Comparison of ENCODE assay signal across 35 cellular contexts in the genomic region with DNA sequence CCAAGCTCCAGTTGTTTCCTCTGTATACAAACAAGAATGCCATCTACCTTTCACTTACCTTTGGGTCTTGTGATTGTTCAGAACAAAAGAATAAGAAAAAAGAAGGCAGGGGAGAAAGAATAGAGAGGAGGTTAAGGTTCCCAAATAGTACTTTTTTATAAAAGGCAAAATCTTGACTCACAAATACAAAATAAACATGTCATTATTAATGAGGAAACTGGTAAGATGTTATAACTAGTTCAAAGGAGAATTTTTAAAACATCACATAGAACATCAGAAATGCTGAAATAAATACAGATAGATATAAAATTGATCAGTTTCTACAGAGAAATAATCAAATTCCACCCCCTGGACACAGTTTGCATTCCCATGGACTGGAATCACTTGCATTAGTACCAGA.
"Had no signal": no experiment of that assay in that cellular context is flagged by ENCODE, and none has a peak within 500 bp of the region (broad histone marks: within the 10 kb centered on the region; RNA-seq: fewer than 3 reads in every experiment).

No MANE protein-coding gene starts in this region.

- H3K9me3 ChIP-seq: MG63 had no signal

- H3K36me3 ChIP-seq: MG63 had no signal

- H3K4me3 ChIP-seq: MG63 had no signal

- DNase-seq: Karpas-422, Kasumi-1, MG63, MM.1S, MV-4-11, NCI-H1048, NCI-H1092, NCI-H1092 treated with DMSO at 0.1 percent for 48 hours, NCI-H1105, NCI-H1105 treated with DMSO at 0.1 percent for 48 hours, NCI-H1417, NCI-H1417 treated with DMSO at 0.1 percent for 48 hours, NCI-H1436, NCI-H1436 treated with DMSO at 0.1 percent for 48 hours, NCI-H146, NCI-H1694, NCI-H1694 treated with DMSO at 0.1 percent for 48 hours, NCI-H187, NCI-H187 treated with DMSO at 0.1 percent for 48 hours, NCI-H1930, NCI-H2029, NCI-H2029 treated with DMSO at 0.1 percent for 48 hours, NCI-H2081, NCI-H2081 treated with DMSO at 0.1 percent for 48 hours, NCI-H2107, NCI-H2171, NCI-H2171 treated with DMSO at 0.1 percent for 48 hours, NCI-H2227 treated with DMSO at 0.1 percent for 48 hours, NCI-H226, NCI-H345, NCI-H446, NCI-H446 treated with DMSO at 0.1 percent for 48 hours, NCI-H510A, NCI-H510A treated with DMSO at 0.1 percent for 48 hours, NCI-H524 had no signal

- H3K27me3 ChIP-seq: MG63 had no signal
